Comparison of ENCODE assay signal across 8 cellular contexts in the genomic region with DNA sequence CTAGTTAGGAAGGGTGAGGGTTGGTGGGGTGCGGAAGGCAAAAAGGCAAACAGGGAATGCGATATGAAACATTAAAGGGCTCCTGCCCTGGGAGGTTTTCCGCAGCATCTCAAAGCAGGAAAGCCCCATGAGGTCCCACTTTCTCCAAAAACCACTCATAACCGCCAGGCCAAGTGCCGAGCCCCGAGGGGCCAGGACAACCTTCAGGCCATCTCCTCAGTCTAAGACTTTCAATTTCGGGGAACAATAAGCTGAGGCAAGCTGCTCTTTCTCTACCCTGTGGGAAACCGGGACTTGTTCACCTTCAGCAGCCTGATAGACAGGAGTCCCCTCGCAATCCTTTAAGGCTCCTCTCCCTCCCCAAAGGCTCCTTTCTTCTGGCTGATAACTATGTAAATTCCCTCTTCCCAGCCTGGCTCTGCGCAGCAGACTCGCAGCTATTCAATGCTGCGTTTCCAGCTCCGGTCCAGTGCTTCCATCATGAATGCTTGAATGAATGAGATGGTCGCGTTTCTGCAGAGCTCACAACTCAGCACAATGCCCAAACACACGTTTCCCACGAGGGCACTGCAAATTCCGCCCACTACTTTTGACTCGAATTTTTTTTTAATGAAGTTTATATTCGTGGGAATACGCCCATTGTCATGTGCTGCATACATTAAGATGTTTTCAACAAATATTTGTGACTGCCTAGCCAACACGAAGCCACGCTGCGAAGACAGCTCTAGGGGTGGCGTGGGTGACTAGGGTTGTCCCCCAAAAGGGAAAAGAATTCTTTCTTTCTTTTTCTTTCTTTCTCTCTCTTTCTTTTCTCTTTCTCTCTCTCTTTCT. TPM values are rescaled to one million over a fixed set of nuclear protein-coding genes. Genes with fewer than 3 reads are reported as not detected.
DNase-seq lines count a peak whose midpoint lies in the region; ATAC-seq, FAIRE-seq and TF ChIP-seq lines count a peak whose summit lies in the region.

No MANE protein-coding gene starts in this region.

- peaks cover 11% of the 10 kb centered on the region for H3K4me1 Mint-ChIP-seq in MCF 10A (ENCODE audit: insufficient read depth, unreplicated experiment)

- peak; percentile 44 for FAIRE-seq in urothelium cell line (lab: Jason Lieb, UNC)

- TF ChIP-seq POLR2A in heart left ventricle (IDR thresholded peaks at IDR 0.05) (no peak), Peyer's patch (IDR thresholded peaks at IDR 0.05) (no peak)

- no peaks in the 10 kb centered on the region for H3K36me3 ChIP-seq in heart left ventricle
- no peaks in the 10 kb centered on the region for H3K36me3 ChIP-seq in right atrium auricular region
- H3K36me3 ChIP-seq in lower lobe of right lung = no peaks in the 10 kb centered on the region
- H3K36me3 ChIP-seq in Peyer's patch = no peaks in the 10 kb centered on the region

- no peaks in the 10 kb centered on the region for H3K36me3 Mint-ChIP-seq in MCF 10A (ENCODE audit: insufficient read depth, unreplicated experiment)

- no peak for TF ChIP-seq CTCF in heart left ventricle (IDR thresholded peaks at IDR 0.05)
- TF ChIP-seq CTCF in right atrium auricular region (IDR thresholded peaks at IDR 0.05) = no peak
- TF ChIP-seq CTCF in MCF 10A (IDR thresholded peaks at IDR 0.05; ENCODE audit: unreplicated experiment) = no peak
- no peak for TF ChIP-seq CTCF in lower lobe of right lung (IDR thresholded peaks at IDR 0.05)
- no peak for TF ChIP-seq CTCF in Peyer's patch (IDR thresholded peaks at IDR 0.05)

- peaks cover 22 to 81% (median 48%) of the 10 kb centered on the region in 9 donors for H3K27me3 ChIP-seq in heart left ventricle
- H3K27me3 ChIP-seq in right atrium auricular region = peaks cover 10 to 35% of the 10 kb centered on the region in 2 donors
- H3K27me3 ChIP-seq in lower lobe of right lung (ENCODE audit: low read depth) = peaks cover 70% of the 10 kb centered on the region
- H3K27me3 ChIP-seq in Peyer's patch = peaks cover 0 to 14% of the 10 kb centered on the region in 2 donors

- H3K4me3 Mint-ChIP-seq in MCF 10A (ENCODE audit: unreplicated experiment) = peak overlapping the region; percentile 76

- ATAC-seq in heart left ventricle = no peak
- ATAC-seq in lower lobe of right lung = peak; percentile 11 to 40
- no peak for ATAC-seq in GM21723 (IDR thresholded peaks at IDR 0.05; ENCODE audit: unreplicated experiment)

- DNase-seq in heart left ventricle = no peak
- no peak for DNase-seq in right atrium auricular region (ENCODE audit: low spot score)
- DNase-seq in MCF 10A (ENCODE audit: unreplicated experiment) = no peak
- no peak for DNase-seq in lower lobe of right lung
- no peak for DNase-seq in urothelium cell line (ENCODE audit: low spot score)
- DNase-seq in activated T-cell treated with anti-CD3 and anti-CD28 coated beads for 4 hours = no peak
- no peak for DNase-seq in Peyer's patch

- no TSS peak for BruUV-seq in MCF 10A (replicated peaks; lab: Mats Ljungman, UMichigan)

- POLR2A ChIA-PET in MCF 10A (lab: Yijun Ruan, JAX) = no interaction called here

- H3K27ac Mint-ChIP-seq in MCF 10A (ENCODE audit: low read depth, unreplicated experiment) = no peak overlapping the region

- 7 to 9% (median 8%) methylated on average over 25 of the region's 25 CpGs for WGBS in heart left ventricle, 4 donors

- H3K27ac ChIP-seq in heart left ventricle (no peak overlapping the region), right atrium auricular region (no peak overlapping the region), lower lobe of right lung (no peak overlapping the region), Peyer's patch (no peak overlapping the region)

- H3K4me3 ChIP-seq in heart left ventricle = peak overlapping the region; percentile 26 to 61 (median 45)
- peak overlapping the region in 1 of 2 donors; percentile 54 for H3K4me3 ChIP-seq in right atrium auricular region
- peak overlapping the region; percentile 52 for H3K4me3 ChIP-seq in lower lobe of right lung
- peak overlapping the region in 1 of 4 donors; percentile 36 for H3K4me3 ChIP-seq in Peyer's patch

- H3K9me3 ChIP-seq in heart left ventricle = peaks cover 0 to 3% (median 0%) of the 10 kb centered on the region in 12 donors
- H3K9me3 ChIP-seq in right atrium auricular region = peaks cover 0 to 8% of the 10 kb centered on the region in 2 donors
- H3K9me3 ChIP-seq in lower lobe of right lung = no peaks in the 10 kb centered on the region
- no peaks in the 10 kb centered on the region for H3K9me3 ChIP-seq in Peyer's patch

- CTCF ChIA-PET in MCF 10A (lab: Yijun Ruan, JAX) = interaction anchor here (0.6 kb wide), 1 partner anchor 85 kb away, joined by 3 read pairs; no protein-coding TSS in a partner anchor

- H3K4me1 ChIP-seq in heart left ventricle (peaks cover 0 to 24% (median 10%) of the 10 kb centered on the region in 12 donors), right atrium auricular region (peaks cover 0 to 21% of the 10 kb centered on the region in 2 donors), lower lobe of right lung (peaks cover 14% of the 10 kb centered on the region), Peyer's patch (peaks cover 0 to 18% (median 0%) of the 10 kb centered on the region in 4 donors)

- peaks cover 16% of the 10 kb centered on the region for H3K27me3 Mint-ChIP-seq in MCF 10A (ENCODE audit: insufficient read depth, unreplicated experiment)

- intact Hi-C loops in heart left ventricle (cut with DNase I) (no loop called here), MCF 10A (cut with micrococcal nuclease) (no loop called here), lower lobe of right lung (cut with DNase I) (no loop called here)

- H3K9me3 Mint-ChIP-seq in MCF 10A (ENCODE audit: unreplicated experiment) = no peaks in the 10 kb centered on the region

RNA-seq across cellular contexts. Expression of gene LAMA1, which starts 1.4 kb away (rescaled TPM):
- total RNA-seq in heart left ventricle = 1 to 10 TPM in 2 of 9 donors, under 1 TPM in 7; 0.04 to 1.7 (median 0.28) TPM
- under 1 TPM; 0.08 to 0.46 TPM for polyA plus RNA-seq in heart left ventricle
- total RNA-seq in right atrium auricular region = 1 to 10 TPM in 1 of 2 donors, under 1 TPM in 1; 0.15 to 1.1 TPM
- 9.6 and 11.3 TPM in 2 replicates for total RNA-seq in MCF 10A (2022)
- 0.65 TPM for total RNA-seq in lower lobe of right lung
- 1 to 10 TPM in 3 of 4 donors, not detected in 1; 1.8 to 3.5 (median 2.2) TPM for total RNA-seq in Peyer's patch

Comparison
In these comparisons a context has a peak if more than half of its experiments do, and no peak if none do; other contexts are left out.
1. ATAC-seq: peak in lower lobe of right lung (2 of 2); none in heart left ventricle (0 of 4) and GM21723 (single experiment).